ENCODE assay signal across 8 cellular contexts in the genomic region with DNA sequence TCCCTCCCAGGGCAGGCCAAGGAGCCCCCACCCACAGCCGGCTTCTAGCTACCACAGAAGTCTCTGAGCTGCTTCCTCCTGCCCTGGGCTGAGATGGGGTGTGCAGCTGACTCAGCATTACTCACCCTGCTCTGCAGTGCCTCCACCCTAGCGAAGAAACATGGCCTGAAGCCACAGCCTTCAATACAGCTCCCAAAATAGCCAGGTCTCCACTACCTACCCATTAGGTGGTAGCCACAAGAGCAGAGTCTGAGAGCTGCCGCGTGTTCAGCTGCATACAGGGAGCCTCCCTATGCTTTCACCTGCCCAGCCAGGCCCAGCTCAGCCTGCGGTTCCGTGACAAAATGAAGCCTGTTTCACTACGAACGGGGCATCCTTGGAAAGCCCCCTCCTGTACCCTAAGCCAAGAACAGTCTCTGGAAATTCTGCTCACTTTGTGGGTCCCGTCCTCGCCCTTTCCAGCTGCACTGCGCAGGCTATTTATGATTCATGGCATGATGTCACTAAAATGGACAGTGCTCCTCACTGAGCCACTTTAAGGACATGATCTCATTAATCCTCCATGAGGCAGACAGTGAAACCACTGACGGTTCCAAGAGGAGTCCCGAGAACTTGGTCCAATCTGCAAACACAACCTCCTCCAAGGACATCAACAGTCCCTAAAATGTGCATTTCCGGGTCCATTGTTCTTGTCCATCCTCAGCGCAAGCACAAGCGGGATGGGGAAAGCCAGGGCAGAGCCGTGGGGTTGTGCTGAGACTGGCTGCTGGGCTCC. TPM values are rescaled to one million over a fixed set of nuclear protein-coding genes. Genes with fewer than 3 reads are reported as not detected.
DNase-seq lines count a peak whose midpoint lies in the region; ATAC-seq and TF ChIP-seq lines count a peak whose summit lies in the region.

No MANE protein-coding gene starts in this region.

- H3K4me3 ChIP-seq in BJ (ENCODE audit: low read depth, low read length), result no peak overlapping the region

- peaks cover 49% of the 10 kb centered on the region for H3K36me3 ChIP-seq in BJ (ENCODE audit: control insufficient read depth, insufficient read depth, low read length)

- H3K9me3 Mint-ChIP-seq in IgD-negative memory B cell (no peaks in the 10 kb centered on the region), naive B cell (no peaks in the 10 kb centered on the region)

- H3K27ac Mint-ChIP-seq in IgD-negative memory B cell (peak overlapping the region in 2 of 3 donors; percentile 64 to 67), naive B cell (peak overlapping the region in 5 of 6 donors; percentile 34 to 86 (median 78))

- CTCF ChIA-PET in BJ (lab: Yijun Ruan, JAX), result interaction anchor here (0.8 to 1.6 kb wide), 4 partner anchors 8 to 77 kb away, joined by 3 to 4 read pairs (median 3); no protein-coding TSS in a partner anchor

- H3K36me3 Mint-ChIP-seq in IgD-negative memory B cell (no peaks in the 10 kb centered on the region), naive B cell (peaks cover under 1 to 10% of the 10 kb centered on the region in 2 donors)

- H3K27me3 ChIP-seq in BJ (ENCODE audit: control insufficient read depth, insufficient read depth, low read length), result no peaks in the 10 kb centered on the region

- H3K27me3 Mint-ChIP-seq in IgD-negative memory B cell (no peaks in the 10 kb centered on the region), naive B cell (no peaks in the 10 kb centered on the region)

- DNase-seq in BJ (ENCODE audit: low read depth) (peak; percentile 50), naive B cell (no peak), NCI-H2196 treated with DMSO at 0.1 percent for 48 hours (lab: John Stamatoyannopoulos, UW; ENCODE audit: unreplicated experiment) (no peak)
- peak; percentile 65 to 68 for DNase-seq in activated CD8-positive, alpha-beta memory T cell treated with anti-CD3 and anti-CD28 coated beads for 1 hour (ENCODE audit: extremely low read depth in 1 of 2, low read depth in 1 of 2)
- peak; percentile 20 for DNase-seq in effector CD8-positive, alpha-beta T cell (lab: John Stamatoyannopoulos, UW)
- DNase-seq in stimulated activated naive CD4-positive, alpha-beta T cell treated with Interleukin-2 at 50 U/mL for 16 hours (lab: John Stamatoyannopoulos, UW), result peak; percentile 83

- no peak for TF ChIP-seq CTCF in BJ (IDR thresholded peaks at IDR 0.05; ENCODE audit: insufficient read depth, low read depth, low read length)

- peak overlapping the region in 2 of 4 donors; percentile 47 to 59 for H3K4me3 Mint-ChIP-seq in IgD-negative memory B cell
- H3K4me3 Mint-ChIP-seq in naive B cell, result no peak overlapping the region

- H3K4me1 Mint-ChIP-seq in IgD-negative memory B cell (peaks cover 10 to 30% (median 20%) of the 10 kb centered on the region in 3 donors), naive B cell (peaks cover 31 to 69% (median 69%) of the 10 kb centered on the region in 3 donors)

- POLR2A ChIA-PET in BJ (lab: Charles Lee), result interaction anchor here (0.6 to 1.1 kb wide), 2 partner anchors 9 to 22 kb away, joined by 3 to 7 read pairs; no protein-coding TSS in a partner anchor

- ATAC-seq in GM21447 (IDR thresholded peaks at IDR 0.05; ENCODE audit: unreplicated experiment), result peak; percentile 78
- peak; percentile 38 to 52 for ATAC-seq in naive B cell (ENCODE audit: low read depth in 2 of 2)

RNA-seq across cellular contexts. Expression of a gene that starts 20.2 kb away (rescaled TPM):
- polyA plus RNA-seq in BJ (2011; rRNA removed) (666 and 952 TPM in 2 replicates), IgD-negative memory B cell (213 TPM), naive B cell (ENCODE audit: low read depth in 6 of 6) (100 to 1,000 TPM; 145 to 210 (median 186) TPM)
- 536 and 732 TPM in 2 replicates for polyA minus RNA-seq in BJ (2011; rRNA and poly(A)+ RNA removed)

Comparison
In these comparisons a context has a peak if more than half of its experiments do, and no peak if none do; other contexts are left out.
1. DNase-seq: peak in BJ (single experiment), activated CD8-positive, alpha-beta memory T cell treated with anti-CD3 and anti-CD28 coated beads for 1 hour (2 of 2), effector CD8-positive, alpha-beta T cell (single experiment) and stimulated activated naive CD4-positive, alpha-beta T cell treated with Interleukin-2 at 50 U/mL for 16 hours (single experiment); none in naive B cell (single experiment) and NCI-H2196 treated with DMSO at 0.1 percent for 48 hours (single experiment).